ENCODE assay signal across 13 cellular contexts in genomic region chr14:101980251-101980650, GRCh38. TPM values are rescaled to one million over a fixed set of nuclear protein-coding genes. Genes with fewer than 3 reads are reported as not detected.
DNase-seq lines count a peak whose midpoint lies in the region; ATAC-seq and TF ChIP-seq lines count a peak whose summit lies in the region.
"Had no signal": no experiment of that assay in that cellular context is flagged by ENCODE, and none has a peak within 500 bp of the region (broad histone marks: within the 10 kb centered on the region; RNA-seq: fewer than 3 reads in every experiment).

No MANE protein-coding gene starts in this region.

- peaks cover 0 to 2% (median 0%) of the 10 kb centered on the region in 3 donors for H3K27me3 Mint-ChIP-seq in CD14-positive monocyte (ENCODE audit: low read depth in 3 of 3)

- no peak overlapping the region for H3K4me3 ChIP-seq in skeletal muscle satellite cell (ENCODE audit: low read length)
- H3K4me3 ChIP-seq: BLaER1 treated with 17β-estradiol and CSF1 and Interleukin-3, amounts not matched to agents 10 nM and 100 nM had no signal

- H3K4me1 ChIP-seq in skeletal muscle satellite cell (ENCODE audit: control insufficient read depth, insufficient read depth, low read length): peaks cover 23% of the 10 kb centered on the region

- H3K4me3 Mint-ChIP-seq in CD14-positive monocyte: no peak overlapping the region

- no peaks in the 10 kb centered on the region for H3K27me3 ChIP-seq in skeletal muscle satellite cell (ENCODE audit: control insufficient read depth, insufficient read depth, low read length)
- H3K27me3 ChIP-seq: BLaER1 treated with 17β-estradiol and CSF1 and Interleukin-3, amounts not matched to agents 10 nM and 100 nM had no signal

- H3K9me3 Mint-ChIP-seq in CD14-positive monocyte: peaks cover 0 to 4% (median 0%) of the 10 kb centered on the region in 7 donors

- no peak for TF ChIP-seq CTCF in CD14-positive monocyte (IDR thresholded peaks at IDR 0.05)

- ATAC-seq in esophagus mucosa (peak; percentile 7), GM18520 (IDR thresholded peaks at IDR 0.05; ENCODE audit: unreplicated experiment) (no peak)

- in situ Hi-C loops in KBM-7 (cut with MboI; ENCODE audit: low pct_unique_long_range_greater_than_20kb, low sequenced_read_pairs): no loop called here

- H3K36me3 Mint-ChIP-seq in CD14-positive monocyte: peaks cover 63 to 90% of the 10 kb centered on the region in 2 donors

- no peaks in the 10 kb centered on the region for H3K9me3 ChIP-seq in skeletal muscle satellite cell (replicated peaks; ENCODE audit: low read length)
- H3K9me3 ChIP-seq: BLaER1 treated with 17β-estradiol and CSF1 and Interleukin-3, amounts not matched to agents 10 nM and 100 nM had no signal

- DNase-seq in CD14-positive monocyte (ENCODE audit: low spot score): no peak
- DNase-seq in RPMI7951 (ENCODE audit: low read depth): peak; percentile 12
- no peak for DNase-seq in KBM-7
- no peak for DNase-seq in KG1 (lab: John Stamatoyannopoulos, UW)
- DNase-seq in stimulated activated CD8-positive, alpha-beta memory T cell treated with anti-CD3 and anti-CD28 coated beads, Interleukin-4, amount 100 ng/mL, for 48 hours: no peak
- DNase-seq: effector CD4-positive, alpha-beta T cell; NCI-H1930; NCI-H748 treated with DMSO at 0.1 percent for 48 hours; SHP77 treated with DMSO at 0.1 percent for 48 hours had no signal

- H3K4me1 Mint-ChIP-seq in CD14-positive monocyte: peaks cover 5% of the 10 kb centered on the region

- peaks cover 72% of the 10 kb centered on the region for H3K36me3 ChIP-seq in skeletal muscle satellite cell (ENCODE audit: insufficient read depth, low read length)

- intact Hi-C loops in CD14-positive monocyte (cut with micrococcal nuclease): loop anchor here in 1 of 2 donors (2.0 kb wide), 1 partner anchor 19 kb away; no protein-coding TSS in a partner anchor

- peak overlapping the region; percentile 43 for H3K9ac ChIP-seq in skeletal muscle satellite cell (ENCODE audit: low read depth, low read length)
- H3K9ac ChIP-seq: BLaER1 treated with 17β-estradiol and CSF1 and Interleukin-3, amounts not matched to agents 10 nM and 100 nM had no signal

- peak overlapping the region; percentile 42 for H3K4me2 ChIP-seq in skeletal muscle satellite cell (ENCODE audit: low read length)

- peak overlapping the region; percentile 31 to 91 (median 59) for H3K27ac Mint-ChIP-seq in CD14-positive monocyte

RNA-seq across cellular contexts. Expression of gene DYNC1H1, which starts 15.9 kb away (rescaled TPM):
- polyA plus RNA-seq in CD14-positive monocyte: 10 to 100 TPM; 14.7 to 23.6 TPM
- total RNA-seq in RPMI7951 (2014; rRNA removed; shearing (Covaris generic)): 167 and 171 TPM in 2 replicates
- total RNA-seq in esophagus mucosa: 250 TPM
- total RNA-seq in skeletal muscle satellite cell (2012; rRNA removed): 433 and 610 TPM in 2 replicates
